In the genomic region with DNA sequence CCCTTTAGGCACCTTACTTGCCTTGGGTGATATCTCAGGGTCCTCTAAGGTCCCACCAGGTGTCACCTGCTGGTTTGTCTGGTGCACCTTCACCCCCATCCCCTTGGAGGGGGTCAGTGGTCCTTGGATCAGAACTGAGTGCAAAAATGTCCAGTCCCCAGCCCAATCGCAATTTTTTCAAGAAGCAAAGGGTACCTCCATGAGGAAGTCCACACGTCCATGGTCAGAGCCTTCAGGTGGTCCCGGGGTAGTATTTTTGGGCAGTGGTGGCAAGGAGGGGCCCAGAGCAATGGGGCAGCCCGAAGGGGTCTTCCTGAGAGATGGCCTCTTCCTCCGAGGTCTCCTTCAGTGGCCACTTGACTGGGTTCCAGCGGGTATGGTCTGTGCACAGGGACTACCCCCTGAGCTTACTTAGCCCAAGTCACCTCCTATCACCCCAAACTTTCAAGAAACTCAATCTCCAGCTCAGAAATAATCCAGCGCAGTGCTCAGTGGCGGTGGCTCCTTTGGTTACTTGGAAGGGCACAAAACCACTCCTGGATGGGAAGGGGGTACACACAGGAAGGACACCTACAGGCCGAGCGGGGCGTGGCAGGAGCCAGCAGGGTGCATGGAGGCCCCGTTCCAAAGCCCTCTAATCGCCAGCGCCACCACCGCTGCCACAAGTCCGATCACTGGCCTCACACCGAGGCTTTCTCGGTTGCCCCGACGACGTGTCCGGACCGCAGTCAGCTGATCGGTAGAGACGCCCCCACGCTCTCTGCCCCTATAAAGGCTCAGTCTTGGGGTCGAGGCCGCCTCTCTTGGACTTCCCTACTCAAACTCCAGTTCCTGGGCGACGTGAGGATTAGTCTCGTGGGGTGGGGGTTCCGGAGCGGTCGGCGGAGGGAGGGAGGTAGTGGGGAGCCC, we compare ENCODE assay signal across 8 cellular contexts. TPM values are rescaled to one million over a fixed set of nuclear protein-coding genes. Genes with fewer than 3 reads are reported as not detected.
A peak's percentile ranks its signal among the peaks of the same experiment; 100 is the strongest.
DNase-seq lines count a peak whose midpoint lies in the region; ATAC-seq, FAIRE-seq and TF ChIP-seq lines count a peak whose summit lies in the region.

No MANE protein-coding gene starts in this region.

- H3K4me3 ChIP-seq in NT2/D1 (ENCODE audit: insufficient read length, low read depth) (peak overlapping the region; percentile 57), pancreas (peak overlapping the region in 2 of 4 donors; percentile 27 to 41)

- DNase-seq in AG08395 (ENCODE audit: low spot score) (peak; percentile 26), NT2/D1 (ENCODE audit: low read depth, low spot score) (peak; percentile 70), activated gamma-delta T cell treated with Interleukin-2 at 50 U/mL for 16 hours (peak; percentile 49), glutamatergic neuron (peak; percentile 70), pancreas (peak in 5 of 6 donors; percentile 58 to 82 (median 66)), ureter (ENCODE audit: low spot score) (no peak)

- peaks cover 24% of the 10 kb centered on the region for H3K4me1 ChIP-seq in NT2/D1 (ENCODE audit: insufficient read depth, insufficient read length)
- H3K4me1 ChIP-seq in pancreas, result peaks cover 22 to 27% (median 22%) of the 10 kb centered on the region in 3 donors

- no peaks in the 10 kb centered on the region for H3K36me3 Mint-ChIP-seq in glutamatergic neuron (ENCODE audit: unreplicated experiment)

- H3K9me3 Mint-ChIP-seq in glutamatergic neuron (ENCODE audit: unreplicated experiment), result peaks cover 2% of the 10 kb centered on the region

- H3K27ac Mint-ChIP-seq in glutamatergic neuron (ENCODE audit: unreplicated experiment), result no peak overlapping the region

- H3K36me3 ChIP-seq in NT2/D1 (ENCODE audit: insufficient read depth, insufficient read length, low read length) (peaks cover 12% of the 10 kb centered on the region), pancreas (peaks cover 0 to 4% (median 0%) of the 10 kb centered on the region in 3 donors)

- H3K27me3 Mint-ChIP-seq in glutamatergic neuron (ENCODE audit: unreplicated experiment), result peaks cover 17% of the 10 kb centered on the region

- H3K9me3 ChIP-seq in NT2/D1 (ENCODE audit: insufficient read depth, low read length) (no peaks in the 10 kb centered on the region), pancreas (no peaks in the 10 kb centered on the region)

- FAIRE-seq in pancreas (lab: Jason Lieb, UNC), result no peak

- H3K4me1 Mint-ChIP-seq in glutamatergic neuron (ENCODE audit: low read depth, unreplicated experiment), result peaks cover 4% of the 10 kb centered on the region

- TF ChIP-seq CTCF in glutamatergic neuron (IDR thresholded peaks at IDR 0.05; ENCODE audit: partially characterized antibody, unreplicated experiment), result peak; percentile 49
- no peak for TF ChIP-seq CTCF in pancreas (IDR thresholded peaks at IDR 0.05)

- H3K27me3 ChIP-seq in NT2/D1 (ENCODE audit: insufficient read depth, insufficient read length), result no peaks in the 10 kb centered on the region
- H3K27me3 ChIP-seq in pancreas, result no peaks in the 10 kb centered on the region

- intact Hi-C loops in pancreas (cut with DNase I), result loop anchor here in 1 of 3 donors (10.0 kb wide), 1 partner anchor 116 kb away; no protein-coding TSS in a partner anchor

- peak; percentile 23 for TF ChIP-seq POLR2A in GM19099 (IDR thresholded peaks at IDR 0.05; ENCODE audit: extremely low read depth, insufficient read length, low read depth)

- peak overlapping the region; percentile 65 to 86 (median 72) for H3K27ac ChIP-seq in pancreas

- 57% methylated on average over 34 to 35 of the region's 35 CpGs for WGBS in pancreas, 2 donors

- ATAC-seq in pancreas (peak; percentile 13 to 55 (median 38)), GM19328 (IDR thresholded peaks at IDR 0.05; ENCODE audit: unreplicated experiment) (no peak)

- H3K4me3 Mint-ChIP-seq in glutamatergic neuron (ENCODE audit: unreplicated experiment), result peak overlapping the region; percentile 55

- H3K9ac ChIP-seq in NT2/D1 (ENCODE audit: insufficient read length, low read depth), result peak overlapping the region; percentile 86

RNA-seq across cellular contexts. Expression of a gene that starts 4.5 kb away (rescaled TPM):
- total RNA-seq in glutamatergic neuron (ENCODE audit: unreplicated experiment) (8.0 TPM), pancreas (1 to 10 TPM in 3 of 6 donors, under 1 TPM in 3; 0.39 to 7.5 (median 1.0) TPM), ureter (2.8 TPM)
- polyA plus RNA-seq in pancreas, result 10 to 100 TPM; 14.7 to 17.8 TPM

RNA-seq across cellular contexts. Expression of a gene that starts 16.7 kb away (rescaled TPM):
- 166 TPM for total RNA-seq in glutamatergic neuron (ENCODE audit: unreplicated experiment)
- 10 to 100 TPM; 16.4 to 40.7 (median 23.3) TPM for total RNA-seq in pancreas
- polyA plus RNA-seq in pancreas, result 100 to 1,000 TPM in 1 of 2 donors, 10 to 100 TPM in 1; 78.5 to 106 TPM
- 52.4 TPM for total RNA-seq in ureter

RNA-seq across cellular contexts. Expression of a gene that starts 16.9 kb away (rescaled TPM):
- total RNA-seq in glutamatergic neuron (ENCODE audit: unreplicated experiment) (0.49 TPM), pancreas (under 1 TPM; 0.31 to 0.88 (median 0.63) TPM), ureter (0.29 TPM)
- polyA plus RNA-seq in pancreas, result 1 to 10 TPM; 1.9 to 2.0 TPM

RNA-seq across cellular contexts. Expression of a gene that starts 30.2 kb away (rescaled TPM):
- total RNA-seq in glutamatergic neuron (ENCODE audit: unreplicated experiment) (5.7 TPM), pancreas (10 to 100 TPM; 13.6 to 33.1 (median 21.4) TPM), ureter (28.0 TPM)
- 10 to 100 TPM; 24.5 to 41.0 TPM for polyA plus RNA-seq in pancreas

RNA-seq across cellular contexts. Expression of a gene that starts 33.0 kb away (rescaled TPM):
- 33.9 TPM for total RNA-seq in glutamatergic neuron (ENCODE audit: unreplicated experiment)
- total RNA-seq in pancreas, result 10 to 100 TPM in 3 of 6 donors, 1 to 10 TPM in 3; 5.7 to 49.7 (median 15.6) TPM
- polyA plus RNA-seq in pancreas, result 10 to 100 TPM; 31.7 to 39.0 TPM
- total RNA-seq in ureter, result 76.4 TPM
